Comparison of ENCODE assay signal across 8 cellular contexts in the genomic region with DNA sequence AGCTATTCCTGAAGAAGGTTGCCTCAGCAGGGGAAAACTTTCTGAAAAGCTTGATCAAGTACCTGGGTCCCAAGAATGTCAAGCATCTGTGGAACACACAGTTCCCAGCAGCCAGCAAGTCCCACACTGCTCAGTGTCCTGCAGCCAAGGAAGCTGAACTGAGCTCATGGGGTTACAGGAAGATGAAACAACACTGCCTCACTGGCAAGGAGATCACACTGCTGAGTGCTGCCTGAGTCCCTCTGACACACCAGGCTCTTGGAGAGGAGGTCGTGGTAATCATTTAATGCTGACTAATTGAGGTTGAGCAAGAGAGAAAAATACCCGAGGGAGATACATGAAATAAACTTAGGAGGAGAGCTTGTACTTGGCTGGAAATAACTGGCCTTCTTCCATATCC.
DNase-seq lines count a peak whose midpoint lies in the region; ATAC-seq and TF ChIP-seq lines count a peak whose summit lies in the region.

No MANE protein-coding gene starts in this region.

- peak; percentile 98 for ATAC-seq in left lung
- peak; percentile 97 for ATAC-seq in thoracic aorta (ENCODE audit: insufficient number of reproducible peaks, low FRiP score, low read depth)
- ATAC-seq in HG02588 (IDR thresholded peaks at IDR 0.05; ENCODE audit: unreplicated experiment), result no peak
- ATAC-seq in GM21423 (IDR thresholded peaks at IDR 0.05; ENCODE audit: unreplicated experiment), result no peak

- H3K4me3 Mint-ChIP-seq in Caco-2 (ENCODE audit: unreplicated experiment), result peak overlapping the region; percentile 14

- TF ChIP-seq CTCF in Caco-2 (IDR thresholded peaks at IDR 0.05; ENCODE audit: insufficient read depth in 1 of 2, low read depth in 1 of 2, low read length in 1 of 2, severe bottlenecking in 1 of 2, unreplicated experiment in 1 of 2), result no peak
- TF ChIP-seq CTCF in left lung (IDR thresholded peaks at IDR 0.05), result no peak
- TF ChIP-seq CTCF in thoracic aorta (IDR thresholded peaks at IDR 0.05), result no peak

- H3K27ac ChIP-seq in left lung (peak overlapping the region; percentile 68 to 75), thoracic aorta (peak overlapping the region; percentile 62 to 72)

- peak overlapping the region; percentile 46 for H3K27ac Mint-ChIP-seq in Caco-2 (ENCODE audit: unreplicated experiment)

- no peaks in the 10 kb centered on the region for H3K27me3 Mint-ChIP-seq in Caco-2 (ENCODE audit: insufficient read depth, unreplicated experiment)

- peaks cover 4% of the 10 kb centered on the region for H3K36me3 ChIP-seq in Caco-2 (ENCODE audit: control insufficient read depth, insufficient read depth, low read length)
- H3K36me3 ChIP-seq in left lung, result no peaks in the 10 kb centered on the region
- no peaks in the 10 kb centered on the region for H3K36me3 ChIP-seq in thoracic aorta

- intact Hi-C loops in Caco-2 (cut with micrococcal nuclease; ENCODE audit: unreplicated experiment) (no loop called here), left lung (cut with DNase I) (loop anchor here in 1 of 2 donors (5.0 kb wide), 1 partner anchor 80 kb away; no protein-coding TSS in a partner anchor)

- POLR2A ChIA-PET in Caco-2 (lab: Charles Lee), result no interaction called here

- peaks cover 42% of the 10 kb centered on the region for H3K4me1 Mint-ChIP-seq in Caco-2 (ENCODE audit: low read depth, unreplicated experiment)

- no peaks in the 10 kb centered on the region for H3K27me3 ChIP-seq in Caco-2 (replicated peaks; ENCODE audit: control insufficient read depth, insufficient read depth, low read length)
- H3K27me3 ChIP-seq in left lung, result no peaks in the 10 kb centered on the region
- no peaks in the 10 kb centered on the region for H3K27me3 ChIP-seq in thoracic aorta (replicated peaks; ENCODE audit: insufficient read depth)

- H3K4me1 ChIP-seq in Caco-2 (peaks cover 47% of the 10 kb centered on the region), left lung (peaks cover 13 to 17% of the 10 kb centered on the region in 2 donors), thoracic aorta (ENCODE audit: control insufficient read depth in 1 of 2, low read depth in 2 of 2) (peaks cover 16 to 31% of the 10 kb centered on the region in 2 donors)

- H3K9me3 Mint-ChIP-seq in Caco-2 (ENCODE audit: unreplicated experiment), result no peaks in the 10 kb centered on the region

- H3K9me3 ChIP-seq in Caco-2 (no peaks in the 10 kb centered on the region), left lung (no peaks in the 10 kb centered on the region), thoracic aorta (no peaks in the 10 kb centered on the region)

- H3K36me3 Mint-ChIP-seq in Caco-2 (ENCODE audit: insufficient read depth, unreplicated experiment), result peaks cover 84% of the 10 kb centered on the region

- H3K4me3 ChIP-seq in Caco-2 (ENCODE audit: low read depth, low read length), result no peak overlapping the region
- H3K4me3 ChIP-seq in left lung, result no peak overlapping the region
- peak overlapping the region; percentile 28 for H3K4me3 ChIP-seq in thoracic aorta

- peak; percentile 30 to 56 for DNase-seq in Caco-2
- DNase-seq in MV-4-11 (lab: John Stamatoyannopoulos, UW), result peak; percentile 77
- DNase-seq in cerebellar cortex (ENCODE audit: low spot score), result peak; percentile 37
- peak in 1 of 2 donors; percentile 79 for DNase-seq in left lung
- peak; percentile 71 for DNase-seq in thoracic aorta (ENCODE audit: low spot score)
- no peak for DNase-seq in superior temporal gyrus (ENCODE audit: extremely low spot score)

- no TSS peak for BruUV-seq in Caco-2 (replicated peaks; lab: Mats Ljungman, UMichigan)

- CTCF ChIA-PET in Caco-2 (lab: Charles Lee), result interaction anchor here (0.7 to 0.8 kb wide), 2 partner anchors 81 to 162 kb away, joined by 3 to 5 read pairs; no protein-coding TSS in a partner anchor

Comparison
In these comparisons a context has a peak if more than half of its experiments do, and no peak if none do; other contexts are left out.
1. ATAC-seq: peak in left lung (single experiment) and thoracic aorta (single experiment); none in HG02588 (single experiment) and GM21423 (single experiment).